ENCODE assay signal across 9 cellular contexts in genomic region chr1:155892801-155893200, GRCh38. TPM values are rescaled to one million over a fixed set of nuclear protein-coding genes. Genes with fewer than 3 reads are reported as not detected.
A peak's percentile ranks its signal among the peaks of the same experiment; 100 is the strongest.
DNase-seq lines count a peak whose midpoint lies in the region; ATAC-seq and TF ChIP-seq lines count a peak whose summit lies in the region.
"Had no signal": no experiment of that assay in that cellular context is flagged by ENCODE, and none has a peak within 500 bp of the region (broad histone marks: within the 10 kb centered on the region; RNA-seq: fewer than 3 reads in every experiment).

No MANE protein-coding gene starts in this region.

- H3K18ac ChIP-seq in mesendoderm (ENCODE audit: low read length): no peak overlapping the region

- H2BK15ac ChIP-seq in mesendoderm (replicated peaks; ENCODE audit: low read depth): no peak overlapping the region

- peaks cover 15% of the 10 kb centered on the region for H3F3A ChIP-seq in PC-3 (ENCODE audit: low read length, unreplicated experiment)

- H3K79me2 ChIP-seq in PC-3 (ENCODE audit: low read length) (no peaks in the 10 kb centered on the region), mesendoderm (ENCODE audit: control insufficient read depth, insufficient read depth, low read length) (no peaks in the 10 kb centered on the region)

- ATAC-seq in CD4-positive, alpha-beta T cell (ENCODE audit: poor library complexity): no peak
- peak; percentile 64 for ATAC-seq in PC-3
- ATAC-seq in GM19455 (IDR thresholded peaks at IDR 0.05; ENCODE audit: unreplicated experiment): no peak

- no CpG with 5 or more reads among the region's 3 CpGs for WGBS in mesendoderm (ENCODE audit: extremely low coverage, insufficient coverage, low lambda C conversion rate)

- H3K4me1 ChIP-seq in PC-3 (ENCODE audit: insufficient read depth, low read length): peaks cover 30% of the 10 kb centered on the region
- H3K4me1 ChIP-seq in duodenal mucosa (ENCODE audit: control insufficient read depth in 1 of 2, insufficient read depth in 2 of 2, low read length in 2 of 2): peaks cover 4 to 7% of the 10 kb centered on the region in 2 donors
- H3K4me1 ChIP-seq in mesendoderm (ENCODE audit: control insufficient read depth, low read depth, low read length): no peaks in the 10 kb centered on the region

- POLR2A ChIA-PET in CD4-positive, alpha-beta T cell (lab: Charles Lee): interaction anchor here (0.6 to 1.6 kb wide), 3 partner anchors 11 to 36 kb away, joined by 4 to 6 read pairs (median 4); partner anchors contain the start of gene GON4L
- POLR2A ChIA-PET in PC-3 (lab: Charles Lee; ENCODE audit: unreplicated experiment): interaction anchor here (0.6 to 0.7 kb wide), 3 partner anchors 21 to 91 kb away, joined by 3 to 5 read pairs (median 4); partner anchors contain the start of gene SYT11

- no peaks in the 10 kb centered on the region for H4K20me1 ChIP-seq in PC-3 (ENCODE audit: low read length)

- CTCF ChIA-PET in CD4-positive, alpha-beta T cell (lab: Charles Lee): interaction anchor here (1.5 kb wide), 1 partner anchor 97 kb away, joined by 4 read pairs; no protein-coding TSS in a partner anchor
- CTCF ChIA-PET in PC-3 (lab: Charles Lee): interaction anchor here (0.6 kb wide), 2 partner anchors 97 to 260 kb away, joined by 3 to 4 read pairs; partner anchors contain the start of gene SEMA4A

- peak overlapping the region; percentile 72 for H3K9ac ChIP-seq in PC-3 (ENCODE audit: low read length)
- no peak overlapping the region for H3K9ac ChIP-seq in duodenal mucosa (ENCODE audit: low read depth in 1 of 2, low read length in 2 of 2)
- no peak overlapping the region for H3K9ac ChIP-seq in mesendoderm (ENCODE audit: low read length)

- BruUV-seq in PC-3 (replicated peaks; lab: Mats Ljungman, UMichigan): no TSS peak

- H3K9me3 ChIP-seq in CD4-positive, alpha-beta T cell (ENCODE audit: control insufficient read depth, low read length): no peaks in the 10 kb centered on the region
- no peaks in the 10 kb centered on the region for H3K9me3 ChIP-seq in PC-3 (ENCODE audit: low read length)
- no peaks in the 10 kb centered on the region for H3K9me3 ChIP-seq in duodenal mucosa (ENCODE audit: control insufficient read depth in 1 of 2, low read length in 2 of 2)
- H3K9me3 ChIP-seq: neutrophil had no signal

- H4K8ac ChIP-seq in mesendoderm (ENCODE audit: low read depth, low read length): no peak overlapping the region

- H3K4me2 ChIP-seq in PC-3 (ENCODE audit: low read length) (peak overlapping the region; percentile 78), mesendoderm (ENCODE audit: low read length) (no peak overlapping the region)

- no peaks in the 10 kb centered on the region for H3K27me3 ChIP-seq in CD4-positive, alpha-beta T cell (ENCODE audit: control insufficient read depth, insufficient read depth, low read length)
- H3K27me3 ChIP-seq in PC-3 (ENCODE audit: low read length) (no peaks in the 10 kb centered on the region), duodenal mucosa (ENCODE audit: control insufficient read depth in 1 of 2, insufficient read depth in 2 of 2, low read length in 2 of 2) (no peaks in the 10 kb centered on the region), mesendoderm (ENCODE audit: insufficient read depth, low read length, poor library complexity) (no peaks in the 10 kb centered on the region)
- H3K27me3 ChIP-seq: neutrophil had no signal

- no peak overlapping the region for H2AFZ ChIP-seq in PC-3 (ENCODE audit: low read length)

- H3K27ac ChIP-seq in CD4-positive, alpha-beta T cell (ENCODE audit: low read depth, low read length): no peak overlapping the region
- H3K27ac ChIP-seq in PC-3 (ENCODE audit: low read length) (peak overlapping the region; percentile 91), duodenal mucosa (ENCODE audit: low read depth, low read length) (peak overlapping the region; percentile 61), mesendoderm (ENCODE audit: low read depth, low read length) (no peak overlapping the region)
- H3K27ac ChIP-seq: neutrophil had no signal

- DNase-seq in CD4-positive, alpha-beta T cell: no peak
- peak; percentile 94 for DNase-seq in PC-3
- no peak for DNase-seq in osteocyte (ENCODE audit: extremely low spot score, unreplicated experiment)
- no peak for DNase-seq in mesendoderm
- no peak for DNase-seq in NCI-H2171 (lab: John Stamatoyannopoulos, UW)
- DNase-seq in islet precursor cell: no peak

- no peaks in the 10 kb centered on the region for H3K9me2 ChIP-seq in PC-3 (replicated peaks; ENCODE audit: low read length)

- no peak overlapping the region for H3K4ac ChIP-seq in mesendoderm (ENCODE audit: low read depth, low read length)

- H2BK5ac ChIP-seq in mesendoderm (ENCODE audit: low read length): no peak overlapping the region

- H3K9me3 Mint-ChIP-seq in CD4-positive, alpha-beta T cell: no peaks in the 10 kb centered on the region
- no peaks in the 10 kb centered on the region for H3K9me3 Mint-ChIP-seq in osteocyte (ENCODE audit: unreplicated experiment)

- H2AK5ac ChIP-seq in mesendoderm (ENCODE audit: low read length): no peak overlapping the region

- peaks cover 19% of the 10 kb centered on the region for H3K4me1 Mint-ChIP-seq in CD4-positive, alpha-beta T cell (ENCODE audit: low read depth)
- H3K4me1 Mint-ChIP-seq in osteocyte (ENCODE audit: unreplicated experiment): peaks cover 31% of the 10 kb centered on the region

- intact Hi-C loops in CD4-positive, alpha-beta T cell (cut with DNase I, micrococcal nuclease): loop anchor here in 1 of 2 experiments (5.0 kb wide), 1 partner anchor 36 kb away; the partner anchor contains the start of genes GON4L and SYT11
- intact Hi-C loops in PC-3 (cut with micrococcal nuclease): loop anchor here (1.0 to 2.0 kb wide), 2 partner anchors 34 to 38 kb away; partner anchors contain the start of gene SYT11

- no peak overlapping the region for H4K5ac ChIP-seq in mesendoderm (ENCODE audit: low read length)

- H3K56ac ChIP-seq in mesendoderm (ENCODE audit: low read length): no peak overlapping the region

- H3K79me1 ChIP-seq in mesendoderm (ENCODE audit: low read length): no peaks in the 10 kb centered on the region

- H3K27ac Mint-ChIP-seq in CD4-positive, alpha-beta T cell: peak overlapping the region; percentile 79
- peak overlapping the region; percentile 86 for H3K27ac Mint-ChIP-seq in osteocyte (ENCODE audit: unreplicated experiment)

- TF ChIP-seq CTCF in CD4-positive, alpha-beta T cell (IDR thresholded peaks at IDR 0.05): no peak
- TF ChIP-seq CTCF in PC-3 (conservative IDR thresholded peaks at IDR 0.05; ENCODE audit: low read depth, low read length) (no peak), osteocyte (IDR thresholded peaks at IDR 0.05) (no peak)

- H3K36me3 ChIP-seq in PC-3 (ENCODE audit: low read depth, low read length): peaks cover 4% of the 10 kb centered on the region
- peaks cover 5 to 11% of the 10 kb centered on the region in 2 donors for H3K36me3 ChIP-seq in duodenal mucosa (ENCODE audit: control insufficient read depth in 1 of 2, insufficient read depth in 2 of 2, low read length in 2 of 2)
- H3K36me3 ChIP-seq in mesendoderm (ENCODE audit: control insufficient read depth, insufficient read depth, low read length): no peaks in the 10 kb centered on the region

- no peaks in the 10 kb centered on the region for H3K27me3 Mint-ChIP-seq in CD4-positive, alpha-beta T cell
- no peaks in the 10 kb centered on the region for H3K27me3 Mint-ChIP-seq in osteocyte (ENCODE audit: unreplicated experiment)

- H2BK120ac ChIP-seq in mesendoderm (ENCODE audit: low read depth, low read length): no peak overlapping the region

- no peak overlapping the region for H3K4me3 Mint-ChIP-seq in CD4-positive, alpha-beta T cell
- no peak overlapping the region for H3K4me3 Mint-ChIP-seq in osteocyte (ENCODE audit: unreplicated experiment)

- H3K23ac ChIP-seq in mesendoderm (ENCODE audit: low read length): no peak overlapping the region

- H3K4me3 ChIP-seq in PC-3 (ENCODE audit: low read length): peak overlapping the region; percentile 46
- no peak overlapping the region for H3K4me3 ChIP-seq in duodenal mucosa (ENCODE audit: low read depth in 1 of 2, low read length in 2 of 2)
- H3K4me3 ChIP-seq in mesendoderm (ENCODE audit: low read length): no peak overlapping the region

- peaks cover 5% of the 10 kb centered on the region for H3K36me3 Mint-ChIP-seq in CD4-positive, alpha-beta T cell (ENCODE audit: low read depth)
- peaks cover 8% of the 10 kb centered on the region for H3K36me3 Mint-ChIP-seq in osteocyte (ENCODE audit: unreplicated experiment)

RNA-seq across cellular contexts. Expression of gene RIT1, which starts 18.3 kb away (rescaled TPM):
- total RNA-seq in CD4-positive, alpha-beta T cell: 10 to 100 TPM; 66.2 to 67.0 TPM
- total RNA-seq in PC-3 (2014; rRNA removed) (14.7 and 18.8 TPM in 2 replicates), osteocyte (43.1 and 45.6 TPM in 2 replicates)
- 10.1 TPM for polyA plus RNA-seq in mesendoderm (2013, experiment 1 of 2)
- 9.6 TPM for polyA plus RNA-seq in mesendoderm (2013, experiment 2 of 2)

RNA-seq across cellular contexts. Expression of gene SYT11, which starts 33.4 kb away (rescaled TPM):
- 1 to 10 TPM; 6.1 to 6.3 TPM for total RNA-seq in CD4-positive, alpha-beta T cell
- total RNA-seq in PC-3 (2014; rRNA removed) (0.29 and 0.44 TPM in 2 replicates), osteocyte (5.3 TPM in 2 replicates)
- 1.8 TPM for polyA plus RNA-seq in mesendoderm (2013, experiment 1 of 2)
- 1.9 TPM for polyA plus RNA-seq in mesendoderm (2013, experiment 2 of 2)

RNA-seq across cellular contexts. Expression of gene GON4L, which starts 35.8 kb away (rescaled TPM):
- 10 to 100 TPM; 71.0 to 77.0 TPM for total RNA-seq in CD4-positive, alpha-beta T cell
- total RNA-seq in PC-3 (2014; rRNA removed) (31.2 and 43.9 TPM in 2 replicates), osteocyte (56.3 and 57.0 TPM in 2 replicates)
- 19.1 TPM for polyA plus RNA-seq in mesendoderm (2013, experiment 1 of 2)
- 19.1 TPM for polyA plus RNA-seq in mesendoderm (2013, experiment 2 of 2)

RNA-seq across cellular contexts. Expression of gene KHDC4, which starts 41.4 kb away (rescaled TPM):
- 10 to 100 TPM; 56.6 to 60.8 TPM for total RNA-seq in CD4-positive, alpha-beta T cell
- total RNA-seq in PC-3 (2014; rRNA removed) (63.4 and 64.4 TPM in 2 replicates), osteocyte (48.8 and 53.7 TPM in 2 replicates)
- polyA plus RNA-seq in mesendoderm (2013, experiment 1 of 2): 21.5 TPM
- 21.5 TPM for polyA plus RNA-seq in mesendoderm (2013, experiment 2 of 2)

RNA-seq across cellular contexts. Expression of gene RXFP4, which starts 48.6 kb away (rescaled TPM):
- total RNA-seq in CD4-positive, alpha-beta T cell: not detected
- total RNA-seq in PC-3 (2014; rRNA removed) (not detected in 2 replicates), osteocyte (not detected in 2 replicates)
- not detected for polyA plus RNA-seq in mesendoderm (2013, experiment 1 of 2)
- polyA plus RNA-seq in mesendoderm (2013, experiment 2 of 2): not detected

Comparison
In these comparisons a context has a peak if more than half of its experiments do, and no peak if none do; other contexts are left out.
1. H3K27ac ChIP-seq: peak in PC-3 (single experiment) and duodenal mucosa (single experiment); none in CD4-positive, alpha-beta T cell (single experiment) and mesendoderm (single experiment).